ENCODE assay signal across 25 cellular contexts in the genomic region with DNA sequence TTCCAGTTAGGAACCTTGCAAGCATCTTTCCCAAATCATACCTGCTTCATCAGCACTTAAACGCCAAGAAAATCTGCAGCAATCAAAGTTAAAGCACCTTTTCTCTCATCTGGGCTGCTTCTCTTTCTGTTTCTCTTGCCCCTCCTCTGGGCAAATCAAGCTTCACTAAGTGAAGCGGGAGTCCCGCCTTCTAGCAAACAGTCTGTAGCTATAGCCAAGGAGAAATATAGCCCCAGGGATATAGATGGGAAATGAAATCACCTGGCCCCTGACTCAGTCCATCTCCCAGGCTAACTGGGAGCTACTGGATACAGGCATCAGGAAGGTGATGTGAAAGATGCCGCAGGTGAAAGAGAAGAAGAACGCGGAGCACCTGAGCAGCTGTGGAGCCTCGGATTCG.
DNase-seq lines count a peak whose midpoint lies in the region; ATAC-seq and TF ChIP-seq lines count a peak whose summit lies in the region.
"Had no signal": no experiment of that assay in that cellular context is flagged by ENCODE, and none has a peak within 500 bp of the region (broad histone marks: within the 10 kb centered on the region; RNA-seq: fewer than 3 reads in every experiment).

No MANE protein-coding gene starts in this region.

- intact Hi-C loops in PC-3 (cut with micrococcal nuclease): no loop called here

- no peaks in the 10 kb centered on the region for H3K36me3 ChIP-seq in PC-3 (ENCODE audit: low read depth, low read length)
- H3K36me3 ChIP-seq: esophagus muscularis mucosa, neutrophil, suprapubic skin, uterus, WERI-Rb-1 had no signal

- H2AFZ ChIP-seq in PC-3 (ENCODE audit: low read length): no peak overlapping the region

- no peaks in the 10 kb centered on the region for H3K4me1 ChIP-seq in PC-3 (ENCODE audit: insufficient read depth, low read length)
- H3K4me1 ChIP-seq: esophagus muscularis mucosa, psoas muscle, suprapubic skin, uterus had no signal

- no peaks in the 10 kb centered on the region for H3K27me3 ChIP-seq in PC-3 (ENCODE audit: low read length)
- H3K27me3 ChIP-seq: esophagus muscularis mucosa, neutrophil, suprapubic skin, uterus had no signal

- H3K9ac ChIP-seq in PC-3 (ENCODE audit: low read length): no peak overlapping the region

- H4K20me1 ChIP-seq in PC-3 (ENCODE audit: low read length): no peaks in the 10 kb centered on the region

- no peak overlapping the region for H3K27ac ChIP-seq in PC-3 (ENCODE audit: low read length)
- H3K27ac ChIP-seq: esophagus muscularis mucosa, neutrophil, psoas muscle, SK-N-MC, skin epidermis, suprapubic skin, uterus, WERI-Rb-1 had no signal

- no TSS peak for BruUV-seq in PC-3 (replicated peaks; lab: Mats Ljungman, UMichigan)

- CTCF ChIA-PET in PC-3 (lab: Charles Lee): no interaction called here

- DNase-seq in DMS53 treated with DMSO at 0.1 percent for 48 hours (lab: John Stamatoyannopoulos, UW; ENCODE audit: unreplicated experiment) (peak; percentile 39), NCI-H1105 (lab: John Stamatoyannopoulos, UW) (peak; percentile 86), PC-3 (peak; percentile 44), midbrain (lab: John Stamatoyannopoulos, UW) (peak; percentile 1), DMS114 treated with DMSO at 0.1 percent for 48 hours (lab: John Stamatoyannopoulos, UW; ENCODE audit: unreplicated experiment) (no peak)
- DNase-seq: activated CD8-positive, alpha-beta memory T cell treated with anti-CD3 and anti-CD28 coated beads, Interleukin-2, amount 50 U/mL, for 4 hours; activated naive CD8-positive, alpha-beta T cell treated with anti-CD3 and anti-CD28 coated beads for 36 hours; CD4-positive, CD25-positive, alpha-beta regulatory T cell; DMS153; effector memory CD8-positive, alpha-beta T cell; GF-D8; KG1; MV-4-11; NK-92 treated with Interleukin-12 subunit alpha and Interleukin-12 subunit beta, amount 100 ng/mL, for 24 hours; psoas muscle; stimulated activated CD4-positive, alpha-beta T cell treated with anti-CD3 and anti-CD28 coated beads, Interleukin-2, amount 100 ng/mL, for 24 hours; uterus; WERI-Rb-1 had no signal

- POLR2A ChIA-PET in PC-3 (lab: Charles Lee; ENCODE audit: unreplicated experiment): no interaction called here

- no peaks in the 10 kb centered on the region for H3K9me3 ChIP-seq in PC-3 (ENCODE audit: low read length)
- H3K9me3 ChIP-seq: esophagus muscularis mucosa, neutrophil, psoas muscle, suprapubic skin, uterus had no signal

- no peak for TF ChIP-seq CTCF in PC-3 (conservative IDR thresholded peaks at IDR 0.05; ENCODE audit: low read depth, low read length)

- H3K4me2 ChIP-seq in PC-3 (ENCODE audit: low read length): no peak overlapping the region

- H3K9me2 ChIP-seq in PC-3 (replicated peaks; ENCODE audit: low read length): no peaks in the 10 kb centered on the region

- ATAC-seq in PC-3 (no peak), HG02763 (IDR thresholded peaks at IDR 0.05; ENCODE audit: unreplicated experiment) (no peak), HG03565 (IDR thresholded peaks at IDR 0.05; ENCODE audit: unreplicated experiment) (no peak)
- ATAC-seq: effector memory CD8-positive, alpha-beta T cell; psoas muscle had no signal

- no peaks in the 10 kb centered on the region for H3F3A ChIP-seq in PC-3 (ENCODE audit: low read length, unreplicated experiment)

- no peak overlapping the region for H3K4me3 ChIP-seq in PC-3 (ENCODE audit: low read length)
- H3K4me3 ChIP-seq: esophagus muscularis mucosa, psoas muscle, SK-N-MC, skin epidermis, suprapubic skin, uterus had no signal

- H3K79me2 ChIP-seq in PC-3 (ENCODE audit: low read length): no peaks in the 10 kb centered on the region
